In the genomic region with DNA sequence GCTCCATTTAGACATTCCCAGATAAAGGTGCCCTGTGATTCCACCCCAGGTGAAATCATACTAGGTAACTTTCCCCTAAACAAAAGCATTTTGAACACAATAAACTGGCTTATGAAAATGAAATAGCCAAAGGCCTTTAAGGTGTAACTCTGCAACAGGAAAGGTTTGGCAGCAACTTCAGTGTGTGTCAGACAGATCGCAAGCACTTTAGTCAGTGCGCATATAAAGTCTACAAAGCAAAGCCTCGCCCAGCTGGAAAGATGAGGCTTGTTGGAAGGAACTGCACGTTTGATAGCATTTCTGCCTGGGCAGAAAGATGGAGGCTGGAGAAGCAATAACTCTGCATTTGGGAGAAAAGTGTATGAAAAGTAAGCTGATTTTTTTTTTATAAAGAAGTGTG, we compare ENCODE assay signal across 20 cellular contexts. TPM values are rescaled to one million over a fixed set of nuclear protein-coding genes. Genes with fewer than 3 reads are reported as not detected.
"Had no signal": no experiment of that assay in that cellular context is flagged by ENCODE, and none has a peak within 500 bp of the region (broad histone marks: within the 10 kb centered on the region; RNA-seq: fewer than 3 reads in every experiment).

No MANE protein-coding gene starts in this region.

- ATAC-seq: activated CD8-positive, alpha-beta T cell treated with anti-CD3 and anti-CD28 coated beads for 36 hours; natural killer cell; SK-N-SH treated with all-trans-retinoic acid at 6 μM for 48 hours; T-cell had no signal

- H3K27me3 ChIP-seq: tibial artery had no signal

- H3K9me3 Mint-ChIP-seq: activated B cell treated with CpG ODN at 0.5 μM for 24 hours; activated CD8-positive, alpha-beta T cell treated with anti-CD3 and anti-CD28 coated beads for 36 hours; activated T-helper 2 cell treated with anti-CD3 and anti-CD28 coated beads, Interferon-gamma antibody, Interleukin-2, Interleukin-4, amounts not matched to agents 10 μg/mL and 5 μg/mL and 100 μg/mL, durations not matched to agents 14 hours and 24 hours and 36 hours had no signal

- FAIRE-seq: kidney, urothelium cell line had no signal

- H3K9me3 ChIP-seq: left ventricle myocardium inferior, tibial artery had no signal

- H3K27ac Mint-ChIP-seq: activated B cell treated with CpG ODN at 0.5 μM for 24 hours; activated CD8-positive, alpha-beta T cell treated with anti-CD3 and anti-CD28 coated beads for 36 hours; activated T-helper 2 cell treated with anti-CD3 and anti-CD28 coated beads, Interferon-gamma antibody, Interleukin-2, Interleukin-4, amounts not matched to agents 10 μg/mL and 5 μg/mL and 100 μg/mL, durations not matched to agents 14 hours and 24 hours and 36 hours; natural killer cell; T-cell had no signal

- H3K4me1 Mint-ChIP-seq: natural killer cell, T-cell had no signal

- H3K27ac ChIP-seq: left ventricle myocardium inferior, tibial artery had no signal

- H3K36me3 Mint-ChIP-seq: natural killer cell, T-cell had no signal

- H3K4me3 ChIP-seq: left ventricle myocardium inferior, tibial artery had no signal

- H3K4me3 Mint-ChIP-seq: activated B cell treated with CpG ODN at 0.5 μM for 24 hours; activated CD8-positive, alpha-beta T cell treated with anti-CD3 and anti-CD28 coated beads for 36 hours; brain; natural killer cell; T-cell had no signal

- H3K27me3 Mint-ChIP-seq: activated B cell treated with CpG ODN at 0.5 μM for 24 hours had no signal

- DNase-seq: activated B cell treated with CpG ODN at 0.5 μM for 24 hours; activated CD4-positive, alpha-beta T cell treated with anti-CD3 and anti-CD28 coated beads for 4 hours; activated CD8-positive, alpha-beta T cell treated with anti-CD3 and anti-CD28 coated beads for 36 hours; activated naive CD4-positive, alpha-beta T cell treated with Interleukin-2 at 50 U/mL for 16 hours; activated T-cell treated with anti-CD3 and anti-CD28 coated beads, Interleukin-2, amount 50 U/mL, for 1 hour; effector CD4-positive, alpha-beta T cell; foreskin melanocyte; kidney; left ventricle myocardium inferior; natural killer cell; stimulated activated CD4-positive, alpha-beta T cell treated with anti-CD3 and anti-CD28 coated beads, Interleukin-12 subunit alpha, Interleukin-12 subunit beta, amount 100 ng/mL, for 4 hours; stimulated activated CD4-positive, alpha-beta T cell treated with anti-CD3 and anti-CD28 coated beads, Interleukin-1b, Interleukin-23, amount 100 ng/mL, for 48 hours; stimulated activated CD8-positive, alpha-beta memory T cell treated with anti-CD3 and anti-CD28 coated beads, Interleukin-4, amount 100 ng/mL, for 48 hours; stimulated activated naive CD4-positive, alpha-beta T cell; T-cell; tibial artery had no signal

- H3K36me3 ChIP-seq: left ventricle myocardium inferior, tibial artery had no signal

RNA-seq across cellular contexts. Expression of a gene that starts 57.9 kb away (rescaled TPM):
- total RNA-seq: activated CD8-positive, alpha-beta T cell treated with anti-CD3 and anti-CD28 coated beads for 36 hours; activated T-helper 2 cell treated with anti-CD3 and anti-CD28 coated beads, Interferon-gamma antibody, Interleukin-2, Interleukin-4, amounts not matched to agents 10 μg/mL and 5 μg/mL and 100 μg/mL, durations not matched to agents 14 hours and 24 hours and 36 hours had no signal
